ENCODE assay signal across 1 cellular context in genomic region chr4:83093060-83093640, GRCh38.
TF ChIP-seq lines count a peak whose summit lies in the region.

No MANE protein-coding gene starts in this region.

TF ChIP-seq in K562, 482 proteins besides CTCF, POLR2A, EP300 and RAD21 (continued from another document):
- TF ChIP-seq ELK1 (CRISPR knock-in tag; IDR thresholded peaks at IDR 0.05) (no peak), CBX1 (IDR thresholded peaks at IDR 0.05; ENCODE audit: low read depth) (no peak), NRF1 (conservative IDR thresholded peaks at IDR 0.05 in 1 of 2, IDR thresholded peaks at IDR 0.05 in 1 of 2) (no peak), FOSL1 (tag; conservative IDR thresholded peaks at IDR 0.05) (no peak), CHD1 (IDR thresholded peaks at IDR 0.05; ENCODE audit: low read length) (no peak), MBD2 (IDR thresholded peaks at IDR 0.05; ENCODE audit: borderline replicate concordance, low read depth) (no peak), PRPF4 (IDR thresholded peaks at IDR 0.05; ENCODE audit: insufficient read depth, low read depth, low read length, poor library complexity, severe bottlenecking) (no peak), FOXJ3 (CRISPR knock-in tag; IDR thresholded peaks at IDR 0.05) (no peak), SIN3B (IDR thresholded peaks at IDR 0.05; ENCODE audit: low read depth) (no peak), CEBPZ (IDR thresholded peaks at IDR 0.05; ENCODE audit: borderline replicate concordance, low read depth, low read length) (no peak), C11orf30 (IDR thresholded peaks at IDR 0.05; ENCODE audit: low read depth) (no peak), GATA2 (CRISPR knock-in tag; IDR thresholded peaks at IDR 0.05) (no peak), SRF (CRISPR knock-in tag; IDR thresholded peaks at IDR 0.05) (no peak)
TF ChIP-seq in K562: peak in this region for 0.
